In genomic region chr11:95790933-95791247, GRCh38 we compare ENCODE assay signal across 8 cellular contexts. TPM values are rescaled to one million over a fixed set of nuclear protein-coding genes. Genes with fewer than 3 reads are reported as not detected.
DNase-seq lines count a peak whose midpoint lies in the region; ATAC-seq and TF ChIP-seq lines count a peak whose summit lies in the region.

No MANE protein-coding gene starts in this region.

- H3K27ac Mint-ChIP-seq in activated CD8-positive, alpha-beta T cell treated with anti-CD3 and anti-CD28 coated beads, Interleukin-2, amount 10 ng/mL, durations not matched to agents 7 days and 5 days, result peak overlapping the region; percentile 100
- H3K27ac Mint-ChIP-seq in endothelial cell (ENCODE audit: unreplicated experiment), result peak overlapping the region; percentile 99

- no peaks in the 10 kb centered on the region for H3K4me1 ChIP-seq in mesodermal cell (ENCODE audit: control insufficient read depth, insufficient read depth, low read length, poor library complexity, severe bottlenecking)

- 0 to 1% methylated on average over 8 to 16 of the region's 16 CpGs for WGBS in mesodermal cell (ENCODE audit: insufficient coverage in 2 of 2), 2 experiments

- ATAC-seq in HG02870 (IDR thresholded peaks at IDR 0.05; ENCODE audit: unreplicated experiment) (peak; percentile 18), HG02884 (IDR thresholded peaks at IDR 0.05; ENCODE audit: unreplicated experiment) (no peak)
- ATAC-seq in activated CD8-positive, alpha-beta T cell treated with anti-CD3 and anti-CD28 coated beads, Interleukin-2, amount 10 ng/mL, durations not matched to agents 7 days and 5 days, result no peak

- peaks cover 55% of the 10 kb centered on the region for H3K36me3 Mint-ChIP-seq in activated CD8-positive, alpha-beta T cell treated with anti-CD3 and anti-CD28 coated beads, Interleukin-2, amount 10 ng/mL, durations not matched to agents 7 days and 5 days (ENCODE audit: low read depth)
- H3K36me3 Mint-ChIP-seq in endothelial cell (ENCODE audit: low read depth, unreplicated experiment), result peaks cover 3% of the 10 kb centered on the region

- CTCF ChIA-PET in activated CD8-positive, alpha-beta T cell treated with anti-CD3 and anti-CD28 coated beads, Interleukin-2, amount 10 ng/mL, durations not matched to agents 7 days and 5 days (lab: Charles Lee), result interaction anchor here (0.7 to 5.8 kb wide), 15 partner anchors 9 to 818 kb away, joined by 3 to 64 read pairs (median 5); partner anchors contain the start of genes CCDC82, CWC15, JRKL and KDM4D

- DNase-seq in DMS 273 treated with DMSO at 0.1 percent for 48 hours (lab: John Stamatoyannopoulos, UW) (peak; percentile 10), NCI-H526 treated with DMSO at 0.1 percent for 48 hours (lab: John Stamatoyannopoulos, UW) (peak; percentile 83), endothelial cell (ENCODE audit: low spot score) (peak; percentile 53)
- peak; percentile 78 for DNase-seq in activated CD8-positive, alpha-beta T cell treated with anti-CD3 and anti-CD28 coated beads, Interleukin-2, amount 10 ng/mL, durations not matched to agents 7 days and 5 days
- peak; percentile 36 to 50 for DNase-seq in stimulated activated CD8-positive, alpha-beta memory T cell treated with anti-CD3 and anti-CD28 coated beads, Interleukin-15, amount 100 ng/mL, for 48 hours (ENCODE audit: low read depth in 2 of 2)

- no peaks in the 10 kb centered on the region for H3K9me3 ChIP-seq in mesodermal cell (ENCODE audit: control insufficient read depth, low read length)

- H3K4me3 Mint-ChIP-seq in activated CD8-positive, alpha-beta T cell treated with anti-CD3 and anti-CD28 coated beads, Interleukin-2, amount 10 ng/mL, durations not matched to agents 7 days and 5 days, result peak overlapping the region; percentile 99
- H3K4me3 Mint-ChIP-seq in endothelial cell (ENCODE audit: unreplicated experiment), result peak overlapping the region; percentile 97

- H3K9me3 Mint-ChIP-seq in activated CD8-positive, alpha-beta T cell treated with anti-CD3 and anti-CD28 coated beads, Interleukin-2, amount 10 ng/mL, durations not matched to agents 7 days and 5 days (ENCODE audit: insufficient read depth), result no peaks in the 10 kb centered on the region
- H3K9me3 Mint-ChIP-seq in endothelial cell (ENCODE audit: unreplicated experiment), result no peaks in the 10 kb centered on the region

- H3K27me3 Mint-ChIP-seq in activated CD8-positive, alpha-beta T cell treated with anti-CD3 and anti-CD28 coated beads, Interleukin-2, amount 10 ng/mL, durations not matched to agents 7 days and 5 days (ENCODE audit: low read depth), result no peaks in the 10 kb centered on the region
- H3K27me3 Mint-ChIP-seq in endothelial cell (ENCODE audit: unreplicated experiment), result peaks cover 18% of the 10 kb centered on the region

- peaks cover 15% of the 10 kb centered on the region for H3K36me3 ChIP-seq in mesodermal cell (ENCODE audit: control insufficient read depth, insufficient read depth, low read length)

- TF ChIP-seq CTCF in endothelial cell (IDR thresholded peaks at IDR 0.05; ENCODE audit: unreplicated experiment), result no peak

- POLR2A ChIA-PET in activated CD8-positive, alpha-beta T cell treated with anti-CD3 and anti-CD28 coated beads, Interleukin-2, amount 10 ng/mL, durations not matched to agents 7 days and 5 days (lab: Charles Lee), result interaction anchor here (0.6 to 5.0 kb wide), 22 partner anchors 10 to 818 kb away, joined by 3 to 42 read pairs (median 5); partner anchors contain the start of genes CCDC82, CWC15, ENDOD1 and JRKL

- peaks cover 52% of the 10 kb centered on the region for H3K4me1 Mint-ChIP-seq in activated CD8-positive, alpha-beta T cell treated with anti-CD3 and anti-CD28 coated beads, Interleukin-2, amount 10 ng/mL, durations not matched to agents 7 days and 5 days (ENCODE audit: low read depth)
- peaks cover 18% of the 10 kb centered on the region for H3K4me1 Mint-ChIP-seq in endothelial cell (ENCODE audit: unreplicated experiment)

- peak overlapping the region; percentile 99 for H3K27ac ChIP-seq in mesodermal cell (ENCODE audit: low read depth, low read length, severe bottlenecking)

- peak overlapping the region; percentile 98 for H3K4me3 ChIP-seq in mesodermal cell (ENCODE audit: extremely low read depth, insufficient read depth, low read length, poor library complexity, severe bottlenecking)

RNA-seq across cellular contexts. Expression of gene CEP57, which starts 0.6 kb away (rescaled TPM):
- 10 to 100 TPM; 85.4 to 86.6 TPM for total RNA-seq in activated CD8-positive, alpha-beta T cell treated with anti-CD3 and anti-CD28 coated beads, Interleukin-2, amount 10 ng/mL, durations not matched to agents 7 days and 5 days
- total RNA-seq in endothelial cell (ENCODE audit: unreplicated experiment), result 51.4 TPM
- 56.9 TPM for polyA plus RNA-seq in mesodermal cell (2013, experiment 1 of 2)
- polyA plus RNA-seq in mesodermal cell (2013, experiment 2 of 2), result 70.4 TPM

RNA-seq across cellular contexts. Expression of gene FAM76B, which starts 1.3 kb away (rescaled TPM):
- total RNA-seq in activated CD8-positive, alpha-beta T cell treated with anti-CD3 and anti-CD28 coated beads, Interleukin-2, amount 10 ng/mL, durations not matched to agents 7 days and 5 days, result 10 to 100 TPM; 42.1 to 43.7 TPM
- total RNA-seq in endothelial cell (ENCODE audit: unreplicated experiment), result 24.2 TPM
- 31.6 TPM for polyA plus RNA-seq in mesodermal cell (2013, experiment 1 of 2)
- 34.8 TPM for polyA plus RNA-seq in mesodermal cell (2013, experiment 2 of 2)

Comparison
In these comparisons a context has a peak if more than half of its experiments do, and no peak if none do; other contexts are left out.
1. DNase-seq: peak in every context shown above with its lines; median percentile 83 in NCI-H526 treated with DMSO at 0.1 percent for 48 hours; 78 in activated CD8-positive, alpha-beta T cell treated with anti-CD3 and anti-CD28 coated beads, Interleukin-2, amount 10 ng/mL, durations not matched to agents 7 days and 5 days; 53 in endothelial cell; 43 in stimulated activated CD8-positive, alpha-beta memory T cell treated with anti-CD3 and anti-CD28 coated beads, Interleukin-15, amount 100 ng/mL, for 48 hours; 10 in DMS 273 treated with DMSO at 0.1 percent for 48 hours.